Comparison of ENCODE assay signal across 13 cellular contexts in genomic region chr17:11948791-11949190, GRCh38. TPM values are rescaled to one million over a fixed set of nuclear protein-coding genes. Genes with fewer than 3 reads are reported as not detected.
DNase-seq lines count a peak whose midpoint lies in the region; ATAC-seq, FAIRE-seq and TF ChIP-seq lines count a peak whose summit lies in the region.
"Had no signal": no experiment of that assay in that cellular context is flagged by ENCODE, and none has a peak within 500 bp of the region (broad histone marks: within the 10 kb centered on the region; RNA-seq: fewer than 3 reads in every experiment).

No MANE protein-coding gene starts in this region.

- no peaks in the 10 kb centered on the region for H3K27me3 Mint-ChIP-seq in stimulated activated memory B cell treated with anti-CD40 and anti-IgM and Interleukin-4, amounts not matched to agents 10 μg/mL and 1 μg/mL and 100 μg/mL, for 72 hours

- no peaks in the 10 kb centered on the region for H3K9me3 Mint-ChIP-seq in stimulated activated memory B cell treated with anti-CD40 and anti-IgM and Interleukin-4, amounts not matched to agents 10 μg/mL and 1 μg/mL and 100 μg/mL, for 72 hours

- peaks cover 7% of the 10 kb centered on the region for H3K27me3 ChIP-seq in left ventricle myocardium inferior (ENCODE audit: low read depth)
- H3K27me3 ChIP-seq: tibial nerve had no signal

- no peak overlapping the region for H3K4me3 ChIP-seq in left ventricle myocardium inferior
- H3K4me3 ChIP-seq in astrocyte of the spinal cord (ENCODE audit: low read depth, low read length), result no peak overlapping the region
- H3K4me3 ChIP-seq: tibial nerve had no signal

- H3K4me3 Mint-ChIP-seq in stimulated activated memory B cell treated with anti-CD40 and anti-IgM and Interleukin-4, amounts not matched to agents 10 μg/mL and 1 μg/mL and 100 μg/mL, for 72 hours, result no peak overlapping the region
- H3K4me3 Mint-ChIP-seq: activated CD4-positive, alpha-beta memory T cell treated with anti-CD3 and anti-CD28 coated beads for 36 hours had no signal

- peaks cover 7% of the 10 kb centered on the region for H3K4me1 ChIP-seq in left ventricle myocardium inferior

- intact Hi-C loops in Right ventricle myocardium inferior (cut with DNase I) (no loop called here), left ventricle myocardium inferior (cut with micrococcal nuclease) (no loop called here)

- no peaks in the 10 kb centered on the region for H3K4me1 Mint-ChIP-seq in stimulated activated memory B cell treated with anti-CD40 and anti-IgM and Interleukin-4, amounts not matched to agents 10 μg/mL and 1 μg/mL and 100 μg/mL, for 72 hours

- in situ Hi-C loops in astrocyte of the spinal cord (cut with HindIII; ENCODE audit: low sequenced_read_pairs), result no loop called here

- TF ChIP-seq CTCF in left ventricle myocardium inferior (IDR thresholded peaks at IDR 0.05; ENCODE audit: borderline replicate concordance), result no peak
- no peak for TF ChIP-seq CTCF in astrocyte of the spinal cord (IDR thresholded peaks at IDR 0.05; ENCODE audit: low read depth, low read length)

- DNase-seq in Right ventricle myocardium inferior (ENCODE audit: missing footprints) (no peak), left ventricle myocardium inferior (no peak), astrocyte of the spinal cord (ENCODE audit: low read depth, low spot score) (peak; percentile 84), kidney tubule cell (ENCODE audit: low spot score) (peak; percentile 22), urothelium cell line (ENCODE audit: low spot score) (peak; percentile 50)
- DNase-seq: activated CD4-positive, alpha-beta memory T cell treated with anti-CD3 and anti-CD28 coated beads for 36 hours; SK-N-SH; stimulated activated CD4-positive, alpha-beta T cell treated with anti-CD3 and anti-CD28 coated beads, Interleukin-4, amount 100 ng/mL, for 1 hour had no signal

- H3K27ac ChIP-seq in left ventricle myocardium inferior (replicated peaks), result no peak overlapping the region
- H3K27ac ChIP-seq: tibial nerve had no signal

- peaks cover 13% of the 10 kb centered on the region for H3K36me3 Mint-ChIP-seq in stimulated activated memory B cell treated with anti-CD40 and anti-IgM and Interleukin-4, amounts not matched to agents 10 μg/mL and 1 μg/mL and 100 μg/mL, for 72 hours

- peaks cover 16% of the 10 kb centered on the region for H3K9me3 ChIP-seq in left ventricle myocardium inferior (replicated peaks)
- H3K9me3 ChIP-seq: SK-N-SH had no signal

- ATAC-seq in Right ventricle myocardium inferior (peak; percentile 67), GM18858 (IDR thresholded peaks at IDR 0.05; ENCODE audit: unreplicated experiment) (no peak), HG03025 (IDR thresholded peaks at IDR 0.05; ENCODE audit: low FRiP score, unreplicated experiment) (no peak)
- no peak for ATAC-seq in stimulated activated memory B cell treated with anti-CD40 and anti-IgM and Interleukin-4, amounts not matched to agents 10 μg/mL and 1 μg/mL and 100 μg/mL, for 72 hours

- no peak for FAIRE-seq in urothelium cell line (lab: Jason Lieb, UNC)
- FAIRE-seq: A204.1 had no signal

- no peak overlapping the region for H3K27ac Mint-ChIP-seq in stimulated activated memory B cell treated with anti-CD40 and anti-IgM and Interleukin-4, amounts not matched to agents 10 μg/mL and 1 μg/mL and 100 μg/mL, for 72 hours
- H3K27ac Mint-ChIP-seq: activated CD4-positive, alpha-beta memory T cell treated with anti-CD3 and anti-CD28 coated beads for 36 hours had no signal

- peaks cover 16% of the 10 kb centered on the region for H3K36me3 ChIP-seq in left ventricle myocardium inferior

RNA-seq across cellular contexts. Expression of gene ZNF18, which starts 48.5 kb away (rescaled TPM):
- total RNA-seq in Right ventricle myocardium inferior (4.5 TPM), left ventricle myocardium inferior (4.0 TPM)

Comparison
In these comparisons a context has a peak if more than half of its experiments do, and no peak if none do; other contexts are left out.
1. DNase-seq: peak in astrocyte of the spinal cord (single experiment), kidney tubule cell (single experiment) and urothelium cell line (single experiment); none in Right ventricle myocardium inferior (single experiment) and left ventricle myocardium inferior (single experiment).